In the genomic region with DNA sequence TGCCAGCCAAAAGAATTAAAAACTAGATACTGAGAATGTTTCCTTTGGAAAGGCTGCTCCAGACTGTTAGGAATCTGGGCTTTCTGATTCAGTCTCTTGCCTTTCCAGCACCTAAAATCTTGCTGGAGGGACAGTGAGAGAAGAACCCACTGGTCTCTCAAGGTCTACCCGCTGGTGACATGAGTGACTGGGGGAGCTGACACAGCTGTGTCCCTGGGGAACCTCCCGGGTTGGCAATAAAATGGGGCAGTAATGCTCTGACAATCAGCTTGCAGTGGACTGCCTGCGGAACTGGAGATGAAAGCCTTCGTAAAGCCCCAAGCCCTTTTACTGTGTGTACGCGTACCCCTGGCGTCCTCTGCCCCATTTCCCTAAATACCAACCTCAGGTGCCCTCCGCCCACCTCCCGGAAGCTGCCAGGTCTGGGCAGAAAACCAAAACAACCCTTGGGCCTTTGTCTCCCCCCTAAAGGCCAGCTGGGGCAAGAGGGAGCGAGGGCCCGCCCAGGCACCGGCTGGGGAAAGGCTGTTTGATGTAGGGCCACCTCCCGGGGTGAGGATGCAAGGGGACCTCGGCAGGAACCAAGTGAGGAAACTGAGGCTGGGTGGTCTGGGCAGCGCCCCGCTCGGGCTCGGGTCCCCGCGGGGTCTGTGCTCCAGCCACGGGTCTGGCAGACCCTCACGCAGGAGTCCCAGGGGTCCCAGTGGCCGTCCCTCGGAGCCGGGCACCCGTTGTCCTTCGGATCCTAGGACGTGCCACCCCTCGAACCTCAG, we compare ENCODE assay signal across 8 cellular contexts. TPM values are rescaled to one million over a fixed set of nuclear protein-coding genes. Genes with fewer than 3 reads are reported as not detected.
DNase-seq lines count a peak whose midpoint lies in the region; ATAC-seq and TF ChIP-seq lines count a peak whose summit lies in the region.

No MANE protein-coding gene starts in this region.

- TF ChIP-seq CTCF in HL-60 (IDR thresholded peaks at IDR 0.05; ENCODE audit: insufficient read depth, low read length): no peak
- TF ChIP-seq CTCF in fibroblast of mammary gland (conservative IDR thresholded peaks at IDR 0.05; ENCODE audit: control insufficient read depth, insufficient read depth, low read depth, low read length): no peak
- TF ChIP-seq CTCF in progenitor cell of endocrine pancreas (IDR thresholded peaks at IDR 0.05; ENCODE audit: unreplicated experiment): no peak

- H3K4me1 ChIP-seq in CD4-positive, CD25-positive, alpha-beta regulatory T cell (ENCODE audit: control insufficient read depth, insufficient read depth, low read length, poor library complexity, severe bottlenecking): peaks cover 22% of the 10 kb centered on the region

- H3K4me3 ChIP-seq in CD4-positive, CD25-positive, alpha-beta regulatory T cell (ENCODE audit: low read depth, low read length): peak overlapping the region; percentile 80
- H3K4me3 ChIP-seq in HL-60 (replicated peaks; ENCODE audit: insufficient read depth, low read length) (peak overlapping the region; percentile 97), fibroblast of mammary gland (ENCODE audit: control insufficient read depth, low read depth, low read length) (peak overlapping the region; percentile 89)

- H3K36me3 ChIP-seq in CD4-positive, CD25-positive, alpha-beta regulatory T cell (ENCODE audit: control insufficient read depth, insufficient read depth, low read length): peaks cover 17% of the 10 kb centered on the region

- peak in 2 of 3 donors; percentile 8 to 64 for DNase-seq in CD4-positive, CD25-positive, alpha-beta regulatory T cell
- no peak for DNase-seq in HL-60 (ENCODE audit: low read depth in 1 of 2, low spot score in 1 of 2)
- DNase-seq in activated CD8-positive, alpha-beta memory T cell treated with anti-CD3 and anti-CD28 coated beads, Interleukin-2, amount 50 U/mL, for 4 hours: peak; percentile 29
- no peak for DNase-seq in fibroblast of mammary gland (ENCODE audit: low read depth)
- DNase-seq in progenitor cell of endocrine pancreas (ENCODE audit: low spot score, unreplicated experiment): no peak
- DNase-seq in NCI-H1436 (lab: John Stamatoyannopoulos, UW): no peak
- no peak for DNase-seq in NCI-H187 (lab: John Stamatoyannopoulos, UW)
- DNase-seq in SHP77 (lab: John Stamatoyannopoulos, UW): no peak

- H3K4me1 Mint-ChIP-seq in CD4-positive, CD25-positive, alpha-beta regulatory T cell: peaks cover 0 to 50% (median 29%) of the 10 kb centered on the region in 4 donors
- H3K4me1 Mint-ChIP-seq in progenitor cell of endocrine pancreas (ENCODE audit: low read depth): peaks cover 6% of the 10 kb centered on the region

- peaks cover 4% of the 10 kb centered on the region for H3K27me3 Mint-ChIP-seq in CD4-positive, CD25-positive, alpha-beta regulatory T cell
- H3K27me3 Mint-ChIP-seq in progenitor cell of endocrine pancreas: no peaks in the 10 kb centered on the region

- no peaks in the 10 kb centered on the region for H3K9me3 ChIP-seq in CD4-positive, CD25-positive, alpha-beta regulatory T cell (ENCODE audit: control insufficient read depth in 2 of 2, low read length in 2 of 2)

- ATAC-seq in CD4-positive, CD25-positive, alpha-beta regulatory T cell (ENCODE audit: low read depth in 2 of 2): peak; percentile 9 to 15

- no peaks in the 10 kb centered on the region for H3K27me3 ChIP-seq in CD4-positive, CD25-positive, alpha-beta regulatory T cell (ENCODE audit: control insufficient read depth, insufficient read depth, low read length)
- no peaks in the 10 kb centered on the region for H3K27me3 ChIP-seq in HL-60 (ENCODE audit: insufficient read depth, poor library complexity, severe bottlenecking)

- peak overlapping the region; percentile 85 for H3K27ac ChIP-seq in CD4-positive, CD25-positive, alpha-beta regulatory T cell (ENCODE audit: insufficient read depth, low read length, poor library complexity, severe bottlenecking)
- peak overlapping the region; percentile 86 for H3K27ac ChIP-seq in HL-60 (replicated peaks)

- H3K27ac Mint-ChIP-seq in CD4-positive, CD25-positive, alpha-beta regulatory T cell: peak overlapping the region; percentile 71 to 94 (median 91)
- H3K27ac Mint-ChIP-seq in progenitor cell of endocrine pancreas: peak overlapping the region; percentile 83

- peaks cover 12% of the 10 kb centered on the region for H3K36me3 Mint-ChIP-seq in CD4-positive, CD25-positive, alpha-beta regulatory T cell
- peaks cover 5% of the 10 kb centered on the region for H3K36me3 Mint-ChIP-seq in progenitor cell of endocrine pancreas (ENCODE audit: insufficient read depth)

- H3K9me3 Mint-ChIP-seq in CD4-positive, CD25-positive, alpha-beta regulatory T cell: no peaks in the 10 kb centered on the region
- H3K9me3 Mint-ChIP-seq in progenitor cell of endocrine pancreas (ENCODE audit: low read depth): no peaks in the 10 kb centered on the region

- peak overlapping the region; percentile 88 to 93 (median 90) for H3K4me3 Mint-ChIP-seq in CD4-positive, CD25-positive, alpha-beta regulatory T cell
- peak overlapping the region; percentile 92 for H3K4me3 Mint-ChIP-seq in progenitor cell of endocrine pancreas (ENCODE audit: low read depth)

RNA-seq across cellular contexts. Expression of a gene that starts 0.7 kb away (rescaled TPM):
- 58.0 TPM for total RNA-seq in CD4-positive, CD25-positive, alpha-beta regulatory T cell
- polyA plus RNA-seq in CD4-positive, CD25-positive, alpha-beta regulatory T cell: 10 to 100 TPM; 39.6 to 49.3 (median 42.5) TPM
- total RNA-seq in progenitor cell of endocrine pancreas: 56.4 and 64.5 TPM in 2 replicates

Comparison
In these comparisons a context has a peak if more than half of its experiments do, and no peak if none do; other contexts are left out.
1. DNase-seq: peak in CD4-positive, CD25-positive, alpha-beta regulatory T cell (2 of 3) and activated CD8-positive, alpha-beta memory T cell treated with anti-CD3 and anti-CD28 coated beads, Interleukin-2, amount 50 U/mL, for 4 hours (single experiment); none in HL-60 (0 of 2), fibroblast of mammary gland (single experiment), progenitor cell of endocrine pancreas (single experiment), NCI-H1436 (single experiment), NCI-H187 (0 of 2) and SHP77 (0 of 2).
2. Peak in every context shown above with its lines, with median percentiles within 50 percentile points of each other: H3K4me3 ChIP-seq.